ENCODE assay signal across 1 cellular context in genomic region chr1:227260433-227260832, GRCh38.
TF ChIP-seq lines count a peak whose summit lies in the region.

No MANE protein-coding gene starts in this region.

TF ChIP-seq in K562, 482 proteins besides CTCF, POLR2A, EP300 and RAD21 (continued from another document and continues in another):
- TF ChIP-seq, protein P1, sequence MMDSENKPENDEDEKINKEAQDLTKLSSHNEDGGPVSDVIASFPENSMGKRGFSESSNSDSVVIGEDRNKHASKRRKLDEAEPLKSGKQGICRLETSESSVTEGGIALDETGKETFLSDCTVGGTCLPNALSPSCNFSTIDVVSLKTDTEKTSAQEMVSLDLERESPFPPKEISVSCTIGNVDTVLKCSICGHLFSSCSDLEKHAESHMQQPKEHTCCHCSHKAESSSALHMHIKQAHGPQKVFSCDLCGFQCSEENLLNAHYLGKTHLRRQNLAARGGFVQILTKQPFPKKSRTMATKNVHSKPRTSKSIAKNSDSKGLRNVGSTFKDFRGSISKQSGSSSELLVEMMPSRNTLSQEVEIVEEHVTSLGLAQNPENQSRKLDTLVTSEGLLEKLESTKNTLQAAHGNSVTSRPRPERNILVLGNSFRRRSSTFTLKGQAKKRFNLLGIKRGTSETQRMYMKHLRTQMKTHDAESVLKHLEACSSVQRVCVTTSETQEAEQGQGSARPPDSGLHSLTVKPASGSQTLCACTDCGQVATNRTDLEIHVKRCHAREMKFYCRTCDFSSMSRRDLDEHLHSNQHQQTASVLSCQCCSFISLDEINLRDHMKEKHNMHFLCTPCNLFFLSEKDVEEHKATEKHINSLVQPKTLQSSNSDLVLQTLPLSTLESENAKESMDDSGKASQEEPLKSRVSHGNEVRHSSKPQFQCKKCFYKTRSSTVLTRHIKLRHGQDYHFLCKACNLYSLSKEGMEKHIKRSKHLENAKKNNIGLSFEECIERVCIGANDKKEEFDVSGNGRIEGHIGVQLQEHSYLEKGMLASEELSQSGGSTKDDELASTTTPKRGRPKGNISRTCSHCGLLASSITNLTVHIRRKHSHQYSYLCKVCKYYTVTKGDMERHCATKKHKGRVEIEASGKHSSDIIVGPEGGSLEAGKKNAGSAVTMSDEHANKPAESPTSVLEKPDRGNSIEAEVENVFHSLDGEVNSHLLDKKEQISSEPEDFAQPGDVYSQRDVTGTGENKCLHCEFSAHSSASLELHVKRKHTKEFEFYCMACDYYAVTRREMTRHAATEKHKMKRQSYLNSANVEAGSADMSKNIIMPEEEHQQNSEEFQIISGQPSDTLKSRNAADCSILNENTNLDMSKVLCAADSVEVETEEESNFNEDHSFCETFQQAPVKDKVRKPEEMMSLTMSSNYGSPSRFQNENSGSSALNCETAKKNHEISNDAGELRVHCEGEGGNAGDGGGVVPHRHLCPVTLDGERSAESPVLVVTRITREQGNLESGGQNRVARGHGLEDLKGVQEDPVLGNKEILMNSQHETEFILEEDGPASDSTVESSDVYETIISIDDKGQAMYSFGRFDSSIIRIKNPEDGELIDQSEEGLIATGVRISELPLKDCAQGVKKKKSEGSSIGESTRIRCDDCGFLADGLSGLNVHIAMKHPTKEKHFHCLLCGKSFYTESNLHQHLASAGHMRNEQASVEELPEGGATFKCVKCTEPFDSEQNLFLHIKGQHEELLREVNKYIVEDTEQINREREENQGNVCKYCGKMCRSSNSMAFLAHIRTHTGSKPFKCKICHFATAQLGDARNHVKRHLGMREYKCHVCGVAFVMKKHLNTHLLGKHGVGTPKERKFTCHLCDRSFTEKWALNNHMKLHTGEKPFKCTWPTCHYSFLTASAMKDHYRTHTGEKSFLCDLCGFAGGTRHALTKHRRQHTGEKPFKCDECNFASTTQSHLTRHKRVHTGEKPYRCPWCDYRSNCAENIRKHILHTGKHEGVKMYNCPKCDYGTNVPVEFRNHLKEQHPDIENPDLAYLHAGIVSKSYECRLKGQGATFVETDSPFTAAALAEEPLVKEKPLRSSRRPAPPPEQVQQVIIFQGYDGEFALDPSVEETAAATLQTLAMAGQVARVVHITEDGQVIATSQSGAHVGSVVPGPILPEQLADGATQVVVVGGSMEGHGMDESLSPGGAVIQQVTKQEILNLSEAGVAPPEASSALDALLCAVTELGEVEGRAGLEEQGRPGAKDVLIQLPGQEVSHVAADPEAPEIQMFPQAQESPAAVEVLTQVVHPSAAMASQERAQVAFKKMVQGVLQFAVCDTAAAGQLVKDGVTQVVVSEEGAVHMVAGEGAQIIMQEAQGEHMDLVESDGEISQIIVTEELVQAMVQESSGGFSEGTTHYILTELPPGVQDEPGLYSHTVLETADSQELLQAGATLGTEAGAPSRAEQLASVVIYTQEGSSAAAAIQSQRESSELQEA (IDR thresholded peaks at IDR 0.05; ENCODE audit: low read depth), result no peak
- TF ChIP-seq ZNF12 (CRISPR knock-in tag; IDR thresholded peaks at IDR 0.05) (no peak), NRF1 (conservative IDR thresholded peaks at IDR 0.05 in 1 of 2, IDR thresholded peaks at IDR 0.05 in 1 of 2) (0 out of 4 replicates have a peak, but pooled peaks of 1 of the 2 experiments have one; percentile 16), PRPF4 (IDR thresholded peaks at IDR 0.05; ENCODE audit: insufficient read depth, low read depth, low read length, poor library complexity, severe bottlenecking) (no peak), GATAD2A (IDR thresholded peaks at IDR 0.05) (0 out of 2 replicates have a peak, but pooled peaks have one; percentile 28), KDM1A (IDR thresholded peaks at IDR 0.05) (peak; percentile 64 to 86), ZNF644 (tag; IDR thresholded peaks at IDR 0.05; ENCODE audit: low read depth) (no peak), RBM22 (IDR thresholded peaks at IDR 0.05; ENCODE audit: low read depth, low read length, poor library complexity, severe bottlenecking) (no peak), RBM15 (IDR thresholded peaks at IDR 0.05; ENCODE audit: insufficient read depth, low read length) (no peak), HDGF (IDR thresholded peaks at IDR 0.05) (0 out of 2 replicates have a peak, but pooled peaks have one; percentile 66), SRSF9 (IDR thresholded peaks at IDR 0.05; ENCODE audit: borderline replicate concordance, low read depth, low read length) (no peak), PML (IDR thresholded peaks at IDR 0.05; ENCODE audit: low read length) (peak; percentile 54; the same call in 1 of the 2 replicates), TEAD4 (IDR thresholded peaks at IDR 0.05; ENCODE audit: low read length) (peak; percentile 67), TEAD4 (CRISPR knock-in tag; IDR thresholded peaks at IDR 0.05; ENCODE audit: borderline replicate concordance) (no peak), HDAC2 (IDR thresholded peaks at IDR 0.05) (peak; percentile 87), LEF1 (IDR thresholded peaks at IDR 0.05) (peak; percentile 64; the same call in 1 of the 2 replicates), CCNT2 (IDR thresholded peaks at IDR 0.05; ENCODE audit: borderline replicate concordance, extremely low read depth, insufficient read length, low read depth, low read length) (peak; percentile 25), ZBTB8A (IDR thresholded peaks at IDR 0.05; ENCODE audit: partially characterized antibody) (no peak), CHAMP1 (IDR thresholded peaks at IDR 0.05) (peak; percentile 94), YY1 (IDR thresholded peaks at IDR 0.05; ENCODE audit: borderline replicate concordance in 1 of 3, control insufficient read depth in 1 of 3, extremely low read depth in 1 of 3, insufficient read depth in 3 of 3, insufficient read length in 1 of 3, insufficient replicate concordance in 2 of 3, low read depth in 1 of 3, low read length in 2 of 3) (no peak), SMAD3 (CRISPR knock-in tag; conservative IDR thresholded peaks at IDR 0.05) (no peak), ZNF551 (CRISPR knock-in tag; IDR thresholded peaks at IDR 0.05) (no peak), RBM34 (IDR thresholded peaks at IDR 0.05; ENCODE audit: borderline replicate concordance, insufficient read depth, low read length) (no peak), TBP (optimal IDR thresholded peaks at IDR 0.05; ENCODE audit: low read depth, low read length) (no peak)
- TF ChIP-seq, protein P2, sequence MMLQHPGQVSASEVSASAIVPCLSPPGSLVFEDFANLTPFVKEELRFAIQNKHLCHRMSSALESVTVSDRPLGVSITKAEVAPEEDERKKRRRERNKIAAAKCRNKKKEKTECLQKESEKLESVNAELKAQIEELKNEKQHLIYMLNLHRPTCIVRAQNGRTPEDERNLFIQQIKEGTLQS (IDR thresholded peaks at IDR 0.05), result no peak
- TF ChIP-seq, protein P2 (CRISPR knock-in tag; conservative IDR thresholded peaks at IDR 0.05), result no peak
- TF ChIP-seq, protein P3, sequence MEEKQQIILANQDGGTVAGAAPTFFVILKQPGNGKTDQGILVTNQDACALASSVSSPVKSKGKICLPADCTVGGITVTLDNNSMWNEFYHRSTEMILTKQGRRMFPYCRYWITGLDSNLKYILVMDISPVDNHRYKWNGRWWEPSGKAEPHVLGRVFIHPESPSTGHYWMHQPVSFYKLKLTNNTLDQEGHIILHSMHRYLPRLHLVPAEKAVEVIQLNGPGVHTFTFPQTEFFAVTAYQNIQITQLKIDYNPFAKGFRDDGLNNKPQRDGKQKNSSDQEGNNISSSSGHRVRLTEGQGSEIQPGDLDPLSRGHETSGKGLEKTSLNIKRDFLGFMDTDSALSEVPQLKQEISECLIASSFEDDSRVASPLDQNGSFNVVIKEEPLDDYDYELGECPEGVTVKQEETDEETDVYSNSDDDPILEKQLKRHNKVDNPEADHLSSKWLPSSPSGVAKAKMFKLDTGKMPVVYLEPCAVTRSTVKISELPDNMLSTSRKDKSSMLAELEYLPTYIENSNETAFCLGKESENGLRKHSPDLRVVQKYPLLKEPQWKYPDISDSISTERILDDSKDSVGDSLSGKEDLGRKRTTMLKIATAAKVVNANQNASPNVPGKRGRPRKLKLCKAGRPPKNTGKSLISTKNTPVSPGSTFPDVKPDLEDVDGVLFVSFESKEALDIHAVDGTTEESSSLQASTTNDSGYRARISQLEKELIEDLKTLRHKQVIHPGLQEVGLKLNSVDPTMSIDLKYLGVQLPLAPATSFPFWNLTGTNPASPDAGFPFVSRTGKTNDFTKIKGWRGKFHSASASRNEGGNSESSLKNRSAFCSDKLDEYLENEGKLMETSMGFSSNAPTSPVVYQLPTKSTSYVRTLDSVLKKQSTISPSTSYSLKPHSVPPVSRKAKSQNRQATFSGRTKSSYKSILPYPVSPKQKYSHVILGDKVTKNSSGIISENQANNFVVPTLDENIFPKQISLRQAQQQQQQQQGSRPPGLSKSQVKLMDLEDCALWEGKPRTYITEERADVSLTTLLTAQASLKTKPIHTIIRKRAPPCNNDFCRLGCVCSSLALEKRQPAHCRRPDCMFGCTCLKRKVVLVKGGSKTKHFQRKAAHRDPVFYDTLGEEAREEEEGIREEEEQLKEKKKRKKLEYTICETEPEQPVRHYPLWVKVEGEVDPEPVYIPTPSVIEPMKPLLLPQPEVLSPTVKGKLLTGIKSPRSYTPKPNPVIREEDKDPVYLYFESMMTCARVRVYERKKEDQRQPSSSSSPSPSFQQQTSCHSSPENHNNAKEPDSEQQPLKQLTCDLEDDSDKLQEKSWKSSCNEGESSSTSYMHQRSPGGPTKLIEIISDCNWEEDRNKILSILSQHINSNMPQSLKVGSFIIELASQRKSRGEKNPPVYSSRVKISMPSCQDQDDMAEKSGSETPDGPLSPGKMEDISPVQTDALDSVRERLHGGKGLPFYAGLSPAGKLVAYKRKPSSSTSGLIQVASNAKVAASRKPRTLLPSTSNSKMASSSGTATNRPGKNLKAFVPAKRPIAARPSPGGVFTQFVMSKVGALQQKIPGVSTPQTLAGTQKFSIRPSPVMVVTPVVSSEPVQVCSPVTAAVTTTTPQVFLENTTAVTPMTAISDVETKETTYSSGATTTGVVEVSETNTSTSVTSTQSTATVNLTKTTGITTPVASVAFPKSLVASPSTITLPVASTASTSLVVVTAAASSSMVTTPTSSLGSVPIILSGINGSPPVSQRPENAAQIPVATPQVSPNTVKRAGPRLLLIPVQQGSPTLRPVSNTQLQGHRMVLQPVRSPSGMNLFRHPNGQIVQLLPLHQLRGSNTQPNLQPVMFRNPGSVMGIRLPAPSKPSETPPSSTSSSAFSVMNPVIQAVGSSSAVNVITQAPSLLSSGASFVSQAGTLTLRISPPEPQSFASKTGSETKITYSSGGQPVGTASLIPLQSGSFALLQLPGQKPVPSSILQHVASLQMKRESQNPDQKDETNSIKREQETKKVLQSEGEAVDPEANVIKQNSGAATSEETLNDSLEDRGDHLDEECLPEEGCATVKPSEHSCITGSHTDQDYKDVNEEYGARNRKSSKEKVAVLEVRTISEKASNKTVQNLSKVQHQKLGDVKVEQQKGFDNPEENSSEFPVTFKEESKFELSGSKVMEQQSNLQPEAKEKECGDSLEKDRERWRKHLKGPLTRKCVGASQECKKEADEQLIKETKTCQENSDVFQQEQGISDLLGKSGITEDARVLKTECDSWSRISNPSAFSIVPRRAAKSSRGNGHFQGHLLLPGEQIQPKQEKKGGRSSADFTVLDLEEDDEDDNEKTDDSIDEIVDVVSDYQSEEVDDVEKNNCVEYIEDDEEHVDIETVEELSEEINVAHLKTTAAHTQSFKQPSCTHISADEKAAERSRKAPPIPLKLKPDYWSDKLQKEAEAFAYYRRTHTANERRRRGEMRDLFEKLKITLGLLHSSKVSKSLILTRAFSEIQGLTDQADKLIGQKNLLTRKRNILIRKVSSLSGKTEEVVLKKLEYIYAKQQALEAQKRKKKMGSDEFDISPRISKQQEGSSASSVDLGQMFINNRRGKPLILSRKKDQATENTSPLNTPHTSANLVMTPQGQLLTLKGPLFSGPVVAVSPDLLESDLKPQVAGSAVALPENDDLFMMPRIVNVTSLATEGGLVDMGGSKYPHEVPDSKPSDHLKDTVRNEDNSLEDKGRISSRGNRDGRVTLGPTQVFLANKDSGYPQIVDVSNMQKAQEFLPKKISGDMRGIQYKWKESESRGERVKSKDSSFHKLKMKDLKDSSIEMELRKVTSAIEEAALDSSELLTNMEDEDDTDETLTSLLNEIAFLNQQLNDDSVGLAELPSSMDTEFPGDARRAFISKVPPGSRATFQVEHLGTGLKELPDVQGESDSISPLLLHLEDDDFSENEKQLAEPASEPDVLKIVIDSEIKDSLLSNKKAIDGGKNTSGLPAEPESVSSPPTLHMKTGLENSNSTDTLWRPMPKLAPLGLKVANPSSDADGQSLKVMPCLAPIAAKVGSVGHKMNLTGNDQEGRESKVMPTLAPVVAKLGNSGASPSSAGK (IDR thresholded peaks at IDR 0.05), result no peak
- TF ChIP-seq, protein P4, sequence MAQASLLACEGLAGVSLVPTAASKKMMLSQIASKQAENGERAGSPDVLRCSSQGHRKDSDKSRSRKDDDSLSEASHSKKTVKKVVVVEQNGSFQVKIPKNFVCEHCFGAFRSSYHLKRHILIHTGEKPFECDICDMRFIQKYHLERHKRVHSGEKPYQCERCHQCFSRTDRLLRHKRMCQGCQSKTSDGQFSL (CRISPR knock-in tag; IDR thresholded peaks at IDR 0.05), result no peak
- TF ChIP-seq, protein P4 (tag; IDR thresholded peaks at IDR 0.05), result no peak
- TF ChIP-seq, protein P5, sequence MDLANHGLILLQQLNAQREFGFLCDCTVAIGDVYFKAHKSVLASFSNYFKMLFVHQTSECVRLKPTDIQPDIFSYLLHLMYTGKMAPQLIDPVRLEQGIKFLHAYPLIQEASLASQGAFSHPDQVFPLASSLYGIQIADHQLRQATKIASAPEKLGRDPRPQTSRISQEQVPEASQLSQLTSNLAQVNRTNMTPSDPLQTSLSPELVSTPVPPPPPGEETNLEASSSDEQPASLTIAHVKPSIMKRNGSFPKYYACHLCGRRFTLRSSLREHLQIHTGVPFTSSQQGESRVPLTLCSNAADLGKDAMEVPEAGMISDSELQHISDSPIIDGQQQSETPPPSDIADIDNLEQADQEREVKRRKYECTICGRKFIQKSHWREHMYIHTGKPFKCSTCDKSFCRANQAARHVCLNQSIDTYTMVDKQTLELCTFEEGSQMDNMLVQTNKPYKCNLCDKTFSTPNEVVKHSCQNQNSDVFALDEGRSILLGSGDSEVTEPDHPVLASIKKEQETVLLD (IDR thresholded peaks at IDR 0.05), result peak; percentile 72; the same call in 1 of the 2 replicates
